In the genomic region with DNA sequence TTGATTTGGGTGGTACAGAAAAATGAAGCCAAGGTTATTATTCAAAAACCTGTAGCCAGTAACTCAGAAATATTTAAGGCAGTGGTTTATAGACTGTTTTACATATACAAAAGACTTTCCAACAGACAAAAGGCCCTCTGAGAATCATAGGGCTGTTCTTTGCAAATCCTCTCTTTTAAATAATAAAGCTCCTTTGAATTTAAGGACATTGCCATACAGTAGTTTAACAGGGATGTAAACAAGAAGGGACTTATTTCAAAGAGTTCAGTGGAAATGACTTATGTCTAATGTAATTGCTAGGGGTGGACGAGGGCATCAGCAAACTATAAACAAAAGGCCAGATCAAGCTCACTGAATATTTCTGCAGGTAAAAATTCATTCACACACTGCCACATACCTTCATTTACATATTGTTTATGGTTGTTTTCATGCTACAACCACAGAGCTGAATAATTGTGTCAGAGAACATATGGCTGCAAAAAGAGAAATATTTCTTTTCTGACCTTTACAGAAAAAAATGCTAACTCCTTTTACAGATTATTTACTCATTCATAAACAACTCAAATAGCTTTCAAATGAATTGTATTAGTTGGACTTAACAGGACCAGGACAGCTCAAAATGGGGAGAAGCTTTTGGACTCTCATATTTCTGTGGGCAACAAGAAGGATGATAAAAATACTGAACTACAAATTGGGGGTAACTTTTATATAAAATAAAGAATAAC, we compare ENCODE assay signal across 12 cellular contexts.
"Had no signal": no experiment of that assay in that cellular context is flagged by ENCODE, and none has a peak within 500 bp of the region (broad histone marks: within the 10 kb centered on the region; RNA-seq: fewer than 3 reads in every experiment).

No MANE protein-coding gene starts in this region.

- H3K4me1 Mint-ChIP-seq: activated CD4-positive, alpha-beta T cell treated with anti-CD3 and anti-CD28 coated beads, Interleukin-2, amount 10 ng/mL, durations not matched to agents 7 days and 5 days; naive thymus-derived CD4-positive, alpha-beta T cell; stimulated activated effector memory CD8-positive, alpha-beta T cell treated with anti-CD3 and anti-CD28 coated beads, Interleukin-12 subunit alpha, Interleukin-12 subunit beta, amount 100 ng/mL, for 72 hours had no signal

- H3K4me3 ChIP-seq: transverse colon had no signal

- H3K27me3 ChIP-seq: transverse colon had no signal

- ATAC-seq: naive thymus-derived CD4-positive, alpha-beta T cell; stimulated activated effector memory CD8-positive, alpha-beta T cell treated with anti-CD3 and anti-CD28 coated beads, Interleukin-12 subunit alpha, Interleukin-12 subunit beta, amount 100 ng/mL, for 72 hours had no signal

- DNase-seq: activated CD4-positive, alpha-beta T cell treated with anti-CD3 and anti-CD28 coated beads, Interleukin-2, amount 10 ng/mL, durations not matched to agents 7 days and 5 days; activated CD4-positive, CD25-positive, alpha-beta regulatory T cell; activated CD8-positive, alpha-beta memory T cell treated with anti-CD3 and anti-CD28 coated beads for 24 hours; activated naive CD4-positive, alpha-beta T cell treated with Interleukin-2 at 50 U/mL for 16 hours; central memory CD4-positive, alpha-beta T cell; cortex of kidney; effector CD8-positive, alpha-beta T cell; naive thymus-derived CD4-positive, alpha-beta T cell; posterior cingulate gyrus; small intestine; transverse colon had no signal

- H3K36me3 ChIP-seq: transverse colon had no signal

- H3K36me3 Mint-ChIP-seq: naive thymus-derived CD4-positive, alpha-beta T cell; stimulated activated effector memory CD8-positive, alpha-beta T cell treated with anti-CD3 and anti-CD28 coated beads, Interleukin-12 subunit alpha, Interleukin-12 subunit beta, amount 100 ng/mL, for 72 hours had no signal

- H3K27ac Mint-ChIP-seq: activated CD4-positive, alpha-beta T cell treated with anti-CD3 and anti-CD28 coated beads, Interleukin-2, amount 10 ng/mL, durations not matched to agents 7 days and 5 days; naive thymus-derived CD4-positive, alpha-beta T cell; stimulated activated effector memory CD8-positive, alpha-beta T cell treated with anti-CD3 and anti-CD28 coated beads, Interleukin-12 subunit alpha, Interleukin-12 subunit beta, amount 100 ng/mL, for 72 hours had no signal

- H3K4me3 Mint-ChIP-seq: activated CD4-positive, alpha-beta T cell treated with anti-CD3 and anti-CD28 coated beads, Interleukin-2, amount 10 ng/mL, durations not matched to agents 7 days and 5 days; naive thymus-derived CD4-positive, alpha-beta T cell; stimulated activated effector memory CD8-positive, alpha-beta T cell treated with anti-CD3 and anti-CD28 coated beads, Interleukin-12 subunit alpha, Interleukin-12 subunit beta, amount 100 ng/mL, for 72 hours had no signal

- H3K4me1 ChIP-seq: transverse colon had no signal

- H3K27ac ChIP-seq: transverse colon had no signal

- FAIRE-seq: small intestine had no signal

- H3K27me3 Mint-ChIP-seq: activated CD4-positive, alpha-beta T cell treated with anti-CD3 and anti-CD28 coated beads, Interleukin-2, amount 10 ng/mL, durations not matched to agents 7 days and 5 days; naive thymus-derived CD4-positive, alpha-beta T cell had no signal
